23 cellular contexts compared by ENCODE assay signal in the genomic region with DNA sequence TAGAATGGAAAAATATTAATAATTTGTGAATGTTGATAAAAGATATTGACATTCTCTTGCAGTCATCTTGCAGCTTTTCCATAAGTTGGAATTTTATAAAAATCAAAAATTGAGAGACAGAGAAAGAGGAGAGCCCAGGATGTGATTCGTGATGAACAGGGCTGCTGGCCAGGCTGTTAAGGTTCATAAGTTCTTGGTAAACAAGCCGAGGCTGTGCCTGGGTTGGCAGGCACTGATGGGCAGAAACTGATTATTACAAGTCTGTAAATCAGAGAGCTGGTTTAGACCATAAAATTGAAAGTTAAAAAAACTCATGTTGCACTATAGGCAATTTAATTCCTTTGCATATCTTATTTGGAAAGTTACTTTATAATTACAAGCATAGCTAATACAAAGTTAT.
"Had no signal": no experiment of that assay in that cellular context is flagged by ENCODE, and none has a peak within 500 bp of the region (broad histone marks: within the 10 kb centered on the region; RNA-seq: fewer than 3 reads in every experiment).

No MANE protein-coding gene starts in this region.

- ATAC-seq: effector memory CD8-positive, alpha-beta T cell; heart right ventricle; left lung; mucosa of descending colon; natural killer cell treated with Interleukin-12 subunit alpha and Interleukin-12 subunit beta and Interleukin-15 and Interleukin-18, amount 100 ng/mL, for 72 hours; stimulated activated naive CD8-positive, alpha-beta T cell treated with anti-CD3 and anti-CD28 coated beads, Interleukin-15, amount 100 ng/mL, for 72 hours had no signal

- DNase-seq: dermis blood vessel endothelial cell; effector memory CD8-positive, alpha-beta T cell; erythroblast; esophagus squamous epithelium; foreskin melanocyte; glutamatergic neuron; heart right ventricle; hippocampal formation; islet precursor cell; left lung; mesenchymal stem cell; mucosa of descending colon; naive B cell; pancreas; right lobe of liver; small intestine; stimulated activated CD4-positive, alpha-beta T cell treated with anti-CD3 and anti-CD28 coated beads, Interleukin-1b, Interleukin-23, amount 100 ng/mL, for 48 hours; stimulated activated CD4-positive, alpha-beta T cell treated with anti-CD3 and anti-CD28 coated beads, Interleukin-4, amount 100 ng/mL, for 1 hour; stimulated activated CD8-positive, alpha-beta memory T cell treated with anti-CD3 and anti-CD28 coated beads, Interleukin-4, amount 100 ng/mL, for 48 hours; stimulated activated naive CD4-positive, alpha-beta T cell; stimulated activated naive CD8-positive, alpha-beta T cell treated with anti-CD3 and anti-CD28 coated beads, Interleukin-15, amount 100 ng/mL, for 72 hours; trophoblast cell had no signal
